ENCODE assay signal across 8 cellular contexts in genomic region chr16:4613636-4614570, GRCh38. TPM values are rescaled to one million over a fixed set of nuclear protein-coding genes. Genes with fewer than 3 reads are reported as not detected.
DNase-seq lines count a peak whose midpoint lies in the region; ATAC-seq and TF ChIP-seq lines count a peak whose summit lies in the region.

No MANE protein-coding gene starts in this region.

- no peak for ATAC-seq in CD8-positive, alpha-beta T cell
- no peak for ATAC-seq in HG02852 (IDR thresholded peaks at IDR 0.05; ENCODE audit: unreplicated experiment)

- no peaks in the 10 kb centered on the region for H3K36me3 ChIP-seq in CD8-positive, alpha-beta T cell (ENCODE audit: insufficient read depth, low read length)
- peaks cover 6% of the 10 kb centered on the region for H3K36me3 ChIP-seq in HUES64 (ENCODE audit: insufficient read depth, low read length)

- no peaks in the 10 kb centered on the region for H3K9me3 Mint-ChIP-seq in CD8-positive, alpha-beta T cell
- H3K9me3 Mint-ChIP-seq in activated CD4-positive, alpha-beta memory T cell treated with anti-CD3 and anti-CD28 coated beads, Interleukin-2, amount 10 ng/mL, durations not matched to agents 7 days and 5 days, result no peaks in the 10 kb centered on the region
- H3K9me3 Mint-ChIP-seq in neural crest cell, result no peaks in the 10 kb centered on the region

- CTCF ChIA-PET in CD8-positive, alpha-beta T cell (lab: Charles Lee), result no interaction called here
- CTCF ChIA-PET in activated CD4-positive, alpha-beta memory T cell treated with anti-CD3 and anti-CD28 coated beads, Interleukin-2, amount 10 ng/mL, durations not matched to agents 7 days and 5 days (lab: Charles Lee), result interaction anchor here (1.2 to 1.4 kb wide), 2 partner anchors 10 to 107 kb away, joined by 3 to 4 read pairs; partner anchors contain the start of gene MGRN1

- peak overlapping the region; percentile 43 for H3K27ac ChIP-seq in CD8-positive, alpha-beta T cell (ENCODE audit: low read depth, low read length)
- H3K27ac ChIP-seq in HUES64 (ENCODE audit: low read depth, low read length), result peak overlapping the region; percentile 94

- peak overlapping the region; percentile 78 for H3K4me3 ChIP-seq in CD8-positive, alpha-beta T cell (ENCODE audit: low read depth, low read length)
- peak overlapping the region; percentile 94 for H3K4me3 ChIP-seq in HUES64 (ENCODE audit: low read length)

- H3K4me1 ChIP-seq in CD8-positive, alpha-beta T cell (ENCODE audit: insufficient read depth, low read length), result peaks cover 49% of the 10 kb centered on the region
- 0 out of 2 replicates have a peak, but pooled peaks cover 15% of the 10 kb centered on the region for H3K4me1 ChIP-seq in HUES64 (ENCODE audit: insufficient read depth, low read length)

- peak in 2 of 7 experiments; percentile 26 to 53 for DNase-seq in CD8-positive, alpha-beta T cell
- peak; percentile 35 for DNase-seq in activated CD4-positive, alpha-beta memory T cell treated with anti-CD3 and anti-CD28 coated beads, Interleukin-2, amount 10 ng/mL, durations not matched to agents 7 days and 5 days
- peak; percentile 72 to 79 for DNase-seq in erythroblast (lab: John Stamatoyannopoulos, UW)
- peak; percentile 41 for DNase-seq in neural crest cell (ENCODE audit: low read depth, low spot score)
- DNase-seq in putamen (ENCODE audit: low spot score), result no peak
- DNase-seq in cerebellar cortex (ENCODE audit: low spot score), result no peak

- H3K4me1 Mint-ChIP-seq in CD8-positive, alpha-beta T cell (ENCODE audit: low read depth), result peaks cover 41% of the 10 kb centered on the region
- peaks cover 33% of the 10 kb centered on the region for H3K4me1 Mint-ChIP-seq in activated CD4-positive, alpha-beta memory T cell treated with anti-CD3 and anti-CD28 coated beads, Interleukin-2, amount 10 ng/mL, durations not matched to agents 7 days and 5 days
- H3K4me1 Mint-ChIP-seq in neural crest cell, result peaks cover 10% of the 10 kb centered on the region

- TF ChIP-seq CTCF in CD8-positive, alpha-beta T cell (IDR thresholded peaks at IDR 0.05), result no peak
- TF ChIP-seq CTCF in neural crest cell (conservative IDR thresholded peaks at IDR 0.05), result no peak

- POLR2A ChIA-PET in CD8-positive, alpha-beta T cell (lab: Charles Lee), result interaction anchor here (0.6 kb wide), 1 partner anchor 47 kb away, joined by 3 read pairs; no protein-coding TSS in a partner anchor
- POLR2A ChIA-PET in activated CD4-positive, alpha-beta memory T cell treated with anti-CD3 and anti-CD28 coated beads, Interleukin-2, amount 10 ng/mL, durations not matched to agents 7 days and 5 days (lab: Charles Lee), result interaction anchor here (0.9 to 3.8 kb wide), 5 partner anchors 11 to 138 kb away, joined by 3 to 36 read pairs (median 4); partner anchors contain the start of genes DNAAF8, HMOX2, MGRN1 and NUDT16L1

- TF ChIP-seq POLR2A in erythroblast (IDR thresholded peaks at IDR 0.05; ENCODE audit: low read length), result no peak

- H3K36me3 Mint-ChIP-seq in CD8-positive, alpha-beta T cell, result peaks cover 8% of the 10 kb centered on the region
- no peaks in the 10 kb centered on the region for H3K36me3 Mint-ChIP-seq in activated CD4-positive, alpha-beta memory T cell treated with anti-CD3 and anti-CD28 coated beads, Interleukin-2, amount 10 ng/mL, durations not matched to agents 7 days and 5 days (ENCODE audit: low read depth)
- no peaks in the 10 kb centered on the region for H3K36me3 Mint-ChIP-seq in neural crest cell (ENCODE audit: low read depth)

- H3K4me3 Mint-ChIP-seq in CD8-positive, alpha-beta T cell, result peak overlapping the region; percentile 88
- H3K4me3 Mint-ChIP-seq in activated CD4-positive, alpha-beta memory T cell treated with anti-CD3 and anti-CD28 coated beads, Interleukin-2, amount 10 ng/mL, durations not matched to agents 7 days and 5 days, result peak overlapping the region; percentile 69
- peak overlapping the region; percentile 79 for H3K4me3 Mint-ChIP-seq in neural crest cell

- peak overlapping the region; percentile 64 for H3K27ac Mint-ChIP-seq in CD8-positive, alpha-beta T cell
- no peak overlapping the region for H3K27ac Mint-ChIP-seq in activated CD4-positive, alpha-beta memory T cell treated with anti-CD3 and anti-CD28 coated beads, Interleukin-2, amount 10 ng/mL, durations not matched to agents 7 days and 5 days
- no peak overlapping the region for H3K27ac Mint-ChIP-seq in neural crest cell (ENCODE audit: unreplicated experiment)

- no peaks in the 10 kb centered on the region for H3K27me3 Mint-ChIP-seq in CD8-positive, alpha-beta T cell (ENCODE audit: low read depth)
- no peaks in the 10 kb centered on the region for H3K27me3 Mint-ChIP-seq in activated CD4-positive, alpha-beta memory T cell treated with anti-CD3 and anti-CD28 coated beads, Interleukin-2, amount 10 ng/mL, durations not matched to agents 7 days and 5 days
- H3K27me3 Mint-ChIP-seq in neural crest cell (ENCODE audit: low read depth), result no peaks in the 10 kb centered on the region

- WGBS in HUES64, result 1% methylated on average over 91 of the region's 92 CpGs

- no peaks in the 10 kb centered on the region for H3K27me3 ChIP-seq in CD8-positive, alpha-beta T cell (ENCODE audit: insufficient read depth, low read length)
- H3K27me3 ChIP-seq in HUES64 (ENCODE audit: insufficient read depth, low read length), result no peaks in the 10 kb centered on the region

- no peaks in the 10 kb centered on the region for H3K9me3 ChIP-seq in CD8-positive, alpha-beta T cell (ENCODE audit: low read length)
- H3K9me3 ChIP-seq in HUES64 (ENCODE audit: insufficient read depth, low read depth, low read length), result no peaks in the 10 kb centered on the region

- peak overlapping the region; percentile 98 for H3K9ac ChIP-seq in HUES64 (ENCODE audit: low read depth, low read length)

- intact Hi-C loops in CD8-positive, alpha-beta T cell (cut with DNase I, micrococcal nuclease), result loop anchor here (2.0 to 10.0 kb wide), 5 partner anchors 107 to 339 kb away; partner anchors contain the start of genes HMOX2 (in 2 of the 2), DNAJA3 (in 1 of the 2), NMRAL1 (in 1 of the 2) and TFAP4 (in 1 of the 2)

RNA-seq across cellular contexts. Expression of gene UBALD1, which starts 0.8 kb away (rescaled TPM):
- 10 to 100 TPM; 17.1 to 19.9 TPM for total RNA-seq in CD8-positive, alpha-beta T cell
- 30.4 TPM for polyA plus RNA-seq in HUES64 (2013, experiment 1 of 2)
- 28.3 TPM for polyA plus RNA-seq in HUES64 (2013, experiment 2 of 2)
- total RNA-seq in activated CD4-positive, alpha-beta memory T cell treated with anti-CD3 and anti-CD28 coated beads, Interleukin-2, amount 10 ng/mL, durations not matched to agents 7 days and 5 days, result 10 to 100 TPM; 15.9 to 19.3 TPM
- total RNA-seq in neural crest cell, result 14.8 and 17.6 TPM in 2 replicates

RNA-seq across cellular contexts. Expression of gene MGRN1, which starts 10.7 kb away (rescaled TPM):
- 10 to 100 TPM; 46.5 to 48.6 TPM for total RNA-seq in CD8-positive, alpha-beta T cell
- 37.3 TPM for polyA plus RNA-seq in HUES64 (2013, experiment 1 of 2)
- 40.3 TPM for polyA plus RNA-seq in HUES64 (2013, experiment 2 of 2)
- 10 to 100 TPM; 71.8 to 73.3 TPM for total RNA-seq in activated CD4-positive, alpha-beta memory T cell treated with anti-CD3 and anti-CD28 coated beads, Interleukin-2, amount 10 ng/mL, durations not matched to agents 7 days and 5 days
- 79.7 and 83.1 TPM in 2 replicates for total RNA-seq in neural crest cell

RNA-seq across cellular contexts. Expression of gene C16orf96, which starts 57.8 kb away (rescaled TPM):
- total RNA-seq in CD8-positive, alpha-beta T cell, result under 1 TPM; 0.27 to 0.42 TPM
- 0.45 TPM for polyA plus RNA-seq in HUES64 (2013, experiment 1 of 2)
- polyA plus RNA-seq in HUES64 (2013, experiment 2 of 2), result 0.89 TPM
- under 1 TPM in 1 of 2 experiments, not detected in 1; 0.05 TPM for total RNA-seq in activated CD4-positive, alpha-beta memory T cell treated with anti-CD3 and anti-CD28 coated beads, Interleukin-2, amount 10 ng/mL, durations not matched to agents 7 days and 5 days
- 0.30 and 0.32 TPM in 2 replicates for total RNA-seq in neural crest cell

Comparison
In these comparisons a context has a peak if more than half of its experiments do, and no peak if none do; other contexts are left out.
1. DNase-seq: peak in activated CD4-positive, alpha-beta memory T cell treated with anti-CD3 and anti-CD28 coated beads, Interleukin-2, amount 10 ng/mL, durations not matched to agents 7 days and 5 days (single experiment), erythroblast (2 of 2) and neural crest cell (single experiment); none in putamen (single experiment) and cerebellar cortex (single experiment).
2. Peak in every context shown above with its lines, with median percentiles within 50 percentile points of each other: H3K4me3 Mint-ChIP-seq.